In the genomic region with DNA sequence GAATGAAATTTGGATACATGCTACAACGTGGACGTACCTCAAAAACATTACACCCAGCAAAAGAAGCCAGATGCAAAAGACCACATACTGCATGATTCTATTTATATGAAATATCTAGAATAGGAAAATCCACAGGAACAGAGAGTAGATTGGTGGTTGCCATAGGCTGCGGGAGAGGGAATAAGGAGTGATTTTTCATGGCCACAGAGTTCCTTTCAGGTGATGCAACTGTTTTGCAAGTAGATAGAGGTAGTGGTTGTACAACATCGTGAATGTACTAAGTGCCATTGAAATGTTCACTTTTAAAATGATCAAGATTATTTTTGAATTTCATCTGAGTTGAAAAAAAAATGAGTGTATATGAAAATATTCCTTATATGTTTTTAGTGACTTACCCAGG, we compare ENCODE assay signal across 25 cellular contexts.
"Had no signal": no experiment of that assay in that cellular context is flagged by ENCODE, and none has a peak within 500 bp of the region (broad histone marks: within the 10 kb centered on the region; RNA-seq: fewer than 3 reads in every experiment).

No MANE protein-coding gene starts in this region.

- H3K9me3 Mint-ChIP-seq: endodermal cell had no signal

- H3K9me3 ChIP-seq: colonic mucosa, esophagus squamous epithelium, gastrocnemius medialis, left lung, lower lobe of right lung, mucosa of descending colon had no signal

- H3K27ac Mint-ChIP-seq: dendritic cell treated with granulocyte-macrophage colony-stimulating factor and Interleukin-4, amounts not matched to agents 40 ng/mL and 50 ng/mL, for 4 days; effector memory CD8-positive, alpha-beta T cell; endodermal cell; mesothelial cell of epicardium had no signal

- H3K27ac ChIP-seq: colonic mucosa, esophagus squamous epithelium, gastrocnemius medialis, heart right ventricle, left lung, lower lobe of right lung had no signal

- DNase-seq: colonic mucosa; cortex of kidney; effector CD8-positive, alpha-beta T cell; effector memory CD8-positive, alpha-beta T cell; endodermal cell; erythroblast; esophagus squamous epithelium; foreskin fibroblast; foreskin melanocyte; gastrocnemius medialis; glutamatergic neuron; head of caudate nucleus; heart right ventricle; hippocampal formation; left cardiac atrium; left lung; left ventricle myocardium superior; lower lobe of right lung; mesenchymal stem cell; mucosa of descending colon had no signal

- H3K4me3 ChIP-seq: colonic mucosa, esophagus squamous epithelium, gastrocnemius medialis, heart right ventricle, left lung, lower lobe of right lung, mucosa of descending colon had no signal

- FAIRE-seq: endometrium, islet of Langerhans had no signal

- H3K4me1 ChIP-seq: colonic mucosa, gastrocnemius medialis, heart right ventricle, left lung, lower lobe of right lung had no signal

- H3K36me3 Mint-ChIP-seq: mesothelial cell of epicardium had no signal

- H3K4me1 Mint-ChIP-seq: mesothelial cell of epicardium had no signal

- ATAC-seq: effector memory CD8-positive, alpha-beta T cell; esophagus mucosa; gastrocnemius medialis; heart right ventricle; left cardiac atrium; left lung; left ventricle myocardium superior; lower lobe of right lung; mucosa of descending colon had no signal

- H3K27me3 ChIP-seq: colonic mucosa, esophagus squamous epithelium, gastrocnemius medialis, left lung had no signal

- H3K4me3 Mint-ChIP-seq: dendritic cell treated with granulocyte-macrophage colony-stimulating factor and Interleukin-4, amounts not matched to agents 40 ng/mL and 50 ng/mL, for 4 days; effector memory CD8-positive, alpha-beta T cell; endodermal cell; mesothelial cell of epicardium had no signal

- H3K36me3 ChIP-seq: colonic mucosa, esophagus squamous epithelium, gastrocnemius medialis, heart right ventricle, left lung, lower lobe of right lung had no signal
